Comparison of ENCODE assay signal across 39 cellular contexts in genomic region chr1:118008011-118008410, GRCh38.
"Had no signal": no experiment of that assay in that cellular context is flagged by ENCODE, and none has a peak within 500 bp of the region (broad histone marks: within the 10 kb centered on the region; RNA-seq: fewer than 3 reads in every experiment).

No MANE protein-coding gene starts in this region.

- H3K4me1 Mint-ChIP-seq: activated naive CD4-positive, alpha-beta T cell treated with anti-CD3 and anti-CD28 coated beads, Interleukin-2, amount 10 ng/mL, durations not matched to agents 7 days and 5 days; activated naive CD4-positive, alpha-beta T cell treated with anti-CD3 and anti-CD28 coated beads, Interleukin-2, amount 50 U/mL, for 24 hours; activated naive CD8-positive, alpha-beta T cell treated with anti-CD3 and anti-CD28 coated beads for 36 hours; activated naive CD8-positive, alpha-beta T cell treated with anti-CD3 and anti-CD28 coated beads, Interleukin-2, amount 10 ng/mL, durations not matched to agents 7 days and 5 days; activated naive CD8-positive, alpha-beta T cell treated with anti-CD3 and anti-CD28 coated beads, Interleukin-2, amount 50 U/mL, for 24 hours; activated T-helper 17 cell treated with anti-CD3 and anti-CD28 coated beads, Interleukin-2, amount 50 U/mL, for 72 hours; brain; central memory CD8-positive, alpha-beta T cell had no signal

- H3K27me3 Mint-ChIP-seq: activated naive CD4-positive, alpha-beta T cell treated with anti-CD3 and anti-CD28 coated beads, Interleukin-2, amount 10 ng/mL, durations not matched to agents 7 days and 5 days had no signal

- H3K27ac Mint-ChIP-seq: activated naive CD4-positive, alpha-beta T cell treated with anti-CD3 and anti-CD28 coated beads for 36 hours; activated naive CD4-positive, alpha-beta T cell treated with anti-CD3 and anti-CD28 coated beads, Interleukin-2, amount 10 ng/mL, durations not matched to agents 7 days and 5 days; activated naive CD4-positive, alpha-beta T cell treated with anti-CD3 and anti-CD28 coated beads, Interleukin-2, amount 50 U/mL, for 24 hours; activated naive CD4-positive, alpha-beta T cell treated with anti-CD3 and anti-CD28 coated beads, Interleukin-2, amount 50 U/mL, for 72 hours; activated naive CD8-positive, alpha-beta T cell; activated naive CD8-positive, alpha-beta T cell treated with anti-CD3 and anti-CD28 coated beads for 36 hours; activated naive CD8-positive, alpha-beta T cell treated with anti-CD3 and anti-CD28 coated beads, Interleukin-2, amount 10 ng/mL, durations not matched to agents 7 days and 5 days; activated naive CD8-positive, alpha-beta T cell treated with anti-CD3 and anti-CD28 coated beads, Interleukin-2, amount 50 U/mL, for 24 hours; activated T-cell treated with anti-CD3 and anti-CD28 coated beads, Interleukin-2, amount 50 U/mL, for 24 hours; activated T-cell treated with anti-CD3 and anti-CD28 coated beads, Interleukin-2, amount 50 U/mL, for 72 hours; activated T-helper 1 cell treated with anti-CD3 and anti-CD28 coated beads, Interleukin-12 subunit alpha, Interleukin-12 subunit beta, Interleukin-2, Interleukin-4 antibody, amounts not matched to agents 30 ng/mL and 10 ng/mL and 1 ng/mL, durations not matched to agents 14 hours and 24 hours and 36 hours; activated T-helper 17 cell treated with anti-CD3 and anti-CD28 coated beads, Interleukin-2, amount 50 U/mL, for 72 hours; activated T-helper 2 cell treated with anti-CD3 and anti-CD28 coated beads, Interferon-gamma antibody, Interleukin-2, Interleukin-4, amounts not matched to agents 10 μg/mL and 5 μg/mL and 100 μg/mL, durations not matched to agents 14 hours and 24 hours and 36 hours; brain had no signal

- H3K4me3 ChIP-seq: adrenal gland, ascending aorta, body of pancreas, breast epithelium, cardiac muscle cell had no signal

- H3K4me1 ChIP-seq: adrenal gland, ascending aorta, body of pancreas, breast epithelium had no signal

- H3K36me3 Mint-ChIP-seq: activated naive CD4-positive, alpha-beta T cell treated with anti-CD3 and anti-CD28 coated beads, Interleukin-2, amount 10 ng/mL, durations not matched to agents 7 days and 5 days; activated naive CD4-positive, alpha-beta T cell treated with anti-CD3 and anti-CD28 coated beads, Interleukin-2, amount 50 U/mL, for 24 hours; activated naive CD4-positive, alpha-beta T cell treated with anti-CD3 and anti-CD28 coated beads, Interleukin-2, amount 50 U/mL, for 72 hours; activated naive CD8-positive, alpha-beta T cell; activated naive CD8-positive, alpha-beta T cell treated with anti-CD3 and anti-CD28 coated beads for 36 hours; activated naive CD8-positive, alpha-beta T cell treated with anti-CD3 and anti-CD28 coated beads, Interleukin-2, amount 10 ng/mL, durations not matched to agents 7 days and 5 days; brain had no signal

- H3K9me3 Mint-ChIP-seq: activated naive CD4-positive, alpha-beta T cell treated with anti-CD3 and anti-CD28 coated beads for 36 hours; activated naive CD4-positive, alpha-beta T cell treated with anti-CD3 and anti-CD28 coated beads, Interleukin-2, amount 50 U/mL, for 24 hours; activated naive CD8-positive, alpha-beta T cell treated with anti-CD3 and anti-CD28 coated beads, Interleukin-2, amount 10 ng/mL, durations not matched to agents 7 days and 5 days; activated T-cell treated with anti-CD3 and anti-CD28 coated beads, Interleukin-2, amount 50 U/mL, for 24 hours; activated T-cell treated with anti-CD3 and anti-CD28 coated beads, Interleukin-2, amount 50 U/mL, for 4 hours; activated T-helper 1 cell treated with anti-CD3 and anti-CD28 coated beads, Interleukin-12 subunit alpha, Interleukin-12 subunit beta, Interleukin-2, Interleukin-4 antibody, amounts not matched to agents 30 ng/mL and 10 ng/mL and 1 ng/mL, durations not matched to agents 14 hours and 24 hours and 36 hours; activated T-helper 2 cell treated with anti-CD3 and anti-CD28 coated beads, Interferon-gamma antibody, Interleukin-2, Interleukin-4, amounts not matched to agents 10 μg/mL and 5 μg/mL and 100 μg/mL, durations not matched to agents 14 hours and 24 hours and 36 hours had no signal

- DNase-seq: activated effector memory CD4-positive, alpha-beta T cell treated with anti-CD3 and anti-CD28 coated beads, Interleukin-2, amount 50 U/mL, for 16 hours; activated effector memory CD4-positive, alpha-beta T cell treated with Interleukin-2 at 50 U/mL for 16 hours; activated gamma-delta T cell; activated gamma-delta T cell treated with Interleukin-2 at 50 U/mL for 16 hours; activated naive CD4-positive, alpha-beta T cell; activated naive CD4-positive, alpha-beta T cell treated with anti-CD3 and anti-CD28 coated beads for 36 hours; activated naive CD4-positive, alpha-beta T cell treated with anti-CD3 and anti-CD28 coated beads, Interleukin-2, amount 10 ng/mL, durations not matched to agents 7 days and 5 days; activated naive CD4-positive, alpha-beta T cell treated with anti-CD3 and anti-CD28 coated beads, Interleukin-2, amount 50 U/mL, for 16 hours; activated naive CD4-positive, alpha-beta T cell treated with Interleukin-2 at 50 U/mL for 16 hours; activated naive CD8-positive, alpha-beta T cell treated with anti-CD3 and anti-CD28 coated beads for 36 hours; activated naive CD8-positive, alpha-beta T cell treated with anti-CD3 and anti-CD28 coated beads, Interleukin-2, amount 10 ng/mL, durations not matched to agents 7 days and 5 days; activated naive CD8-positive, alpha-beta T cell treated with anti-CD3 and anti-CD28 coated beads, Interleukin-2, amount 50 U/mL, for 24 hours; activated T-cell treated with anti-CD3 and anti-CD28 coated beads, Interleukin-2, amount 50 U/mL, for 24 hours; activated T-cell treated with anti-CD3 and anti-CD28 coated beads, Interleukin-2, amount 50 U/mL, for 4 hours; activated T-cell treated with anti-CD3 and anti-CD28 coated beads, Interleukin-2, amount 50 U/mL, for 48 hours; activated T-cell treated with anti-CD3 and anti-CD28 coated beads, Interleukin-2, amount 50 U/mL, for 72 hours; adrenal gland; amniotic stem cell; amygdala; anterior cingulate cortex; aorta; body of pancreas; brain microvascular endothelial cell; caudate nucleus; central memory CD4-positive, alpha-beta T cell; cerebellar nuclear complex had no signal

- H3K27me3 ChIP-seq: adrenal gland, ascending aorta, body of pancreas, breast epithelium, cardiac muscle cell had no signal

- H3K27ac ChIP-seq: adrenal gland, ascending aorta, body of pancreas, brain microvascular endothelial cell, breast epithelium, cardiac muscle cell had no signal

- FAIRE-seq: astrocyte, bronchial epithelial cell had no signal

- H3K36me3 ChIP-seq: adrenal gland, ascending aorta, brain microvascular endothelial cell, breast epithelium, cardiac muscle cell had no signal

- H3K4me3 Mint-ChIP-seq: activated naive CD4-positive, alpha-beta T cell treated with anti-CD3 and anti-CD28 coated beads for 36 hours; activated naive CD4-positive, alpha-beta T cell treated with anti-CD3 and anti-CD28 coated beads, Interleukin-2, amount 10 ng/mL, durations not matched to agents 7 days and 5 days; activated naive CD4-positive, alpha-beta T cell treated with anti-CD3 and anti-CD28 coated beads, Interleukin-2, amount 50 U/mL, for 24 hours; activated naive CD8-positive, alpha-beta T cell; activated naive CD8-positive, alpha-beta T cell treated with anti-CD3 and anti-CD28 coated beads for 36 hours; activated naive CD8-positive, alpha-beta T cell treated with anti-CD3 and anti-CD28 coated beads, Interleukin-2, amount 10 ng/mL, durations not matched to agents 7 days and 5 days; activated naive CD8-positive, alpha-beta T cell treated with anti-CD3 and anti-CD28 coated beads, Interleukin-2, amount 50 U/mL, for 24 hours; activated T-cell treated with anti-CD3 and anti-CD28 coated beads, Interleukin-2, amount 50 U/mL, for 24 hours; activated T-cell treated with anti-CD3 and anti-CD28 coated beads, Interleukin-2, amount 50 U/mL, for 4 hours; activated T-cell treated with anti-CD3 and anti-CD28 coated beads, Interleukin-2, amount 50 U/mL, for 72 hours; activated T-helper 1 cell treated with anti-CD3 and anti-CD28 coated beads, Interleukin-12 subunit alpha, Interleukin-12 subunit beta, Interleukin-2, Interleukin-4 antibody, amounts not matched to agents 30 ng/mL and 10 ng/mL and 1 ng/mL, durations not matched to agents 14 hours and 24 hours and 36 hours; activated T-helper 17 cell treated with anti-CD3 and anti-CD28 coated beads, Interleukin-2, amount 50 U/mL, for 72 hours; brain; central memory CD8-positive, alpha-beta T cell had no signal

- ATAC-seq: activated naive CD4-positive, alpha-beta T cell treated with anti-CD3 and anti-CD28 coated beads, Interleukin-2, amount 50 U/mL, for 72 hours; activated naive CD8-positive, alpha-beta T cell treated with anti-CD3 and anti-CD28 coated beads, Interleukin-2, amount 50 U/mL, for 24 hours; activated T-cell treated with anti-CD3 and anti-CD28 coated beads, Interleukin-2, amount 50 U/mL, for 4 hours; activated T-cell treated with anti-CD3 and anti-CD28 coated beads, Interleukin-2, amount 50 U/mL, for 72 hours; activated T-helper 17 cell treated with anti-CD3 and anti-CD28 coated beads, Interleukin-2, amount 50 U/mL, for 72 hours; body of pancreas had no signal

- H3K9me3 ChIP-seq: adrenal gland, ascending aorta, body of pancreas, breast epithelium had no signal
